Comparison of ENCODE assay signal across 12 cellular contexts in genomic region chr17:10177921-10178788, GRCh38. TPM values are rescaled to one million over a fixed set of nuclear protein-coding genes. Genes with fewer than 3 reads are reported as not detected.
DNase-seq lines count a peak whose midpoint lies in the region; ATAC-seq, FAIRE-seq and TF ChIP-seq lines count a peak whose summit lies in the region.
"Had no signal": no experiment of that assay in that cellular context is flagged by ENCODE, and none has a peak within 500 bp of the region (broad histone marks: within the 10 kb centered on the region; RNA-seq: fewer than 3 reads in every experiment).

No MANE protein-coding gene starts in this region.

- no peak overlapping the region for H3K9ac ChIP-seq in GM12878 (ENCODE audit: control insufficient read depth, insufficient read depth, low read length)

- in situ Hi-C loops in GM12878 (cut with MboI): no loop called here

- TF ChIP-seq CTCF in A549 (IDR thresholded peaks at IDR 0.05): no peak
- TF ChIP-seq CTCF in GM12878 (IDR thresholded peaks at IDR 0.05 in 2 of 3, conservative IDR thresholded peaks at IDR 0.05 in 1 of 3; ENCODE audit: control insufficient read depth in 2 of 3, extremely low read depth in 1 of 3, insufficient read depth in 1 of 3, low read depth in 3 of 3, low read length in 3 of 3): no peak

- TF ChIP-seq POLR2A in A549 (IDR thresholded peaks at IDR 0.05; ENCODE audit: low read length): no peak
- TF ChIP-seq POLR2A in GM12878 (IDR thresholded peaks at IDR 0.05; ENCODE audit: low read depth, low read length): no peak

- no peaks in the 10 kb centered on the region for H4K20me1 ChIP-seq in GM12878 (ENCODE audit: control insufficient read depth, insufficient read depth)

- ATAC-seq in A549: peak; percentile 33 to 40; a peak in 4 of 6 replicates
- ATAC-seq in GM18867 (IDR thresholded peaks at IDR 0.05; ENCODE audit: unreplicated experiment): peak; percentile 25
- peak; percentile 21 for ATAC-seq in GM12878
- no peak for ATAC-seq in GM19023 (IDR thresholded peaks at IDR 0.05; ENCODE audit: unreplicated experiment)
- no peak for ATAC-seq in HG02938 (IDR thresholded peaks at IDR 0.05; ENCODE audit: unreplicated experiment)

- H3K27me3 ChIP-seq in GM12878 (replicated peaks in 1 of 2; ENCODE audit: control insufficient read depth in 2 of 2, insufficient read depth in 2 of 2, low read length in 1 of 2): no peaks in the 10 kb centered on the region; a peak in 1 of 4 replicates
- H3K27me3 ChIP-seq: esophagus muscularis mucosa had no signal

- H3K4me2 ChIP-seq in A549 (no peak overlapping the region), GM12878 (ENCODE audit: control insufficient read depth, insufficient read depth) (no peak overlapping the region)

- WGBS in A549 (ENCODE audit: missing lambda C conversion rate): 36% methylated on average over 13 of the region's 13 CpGs
- WGBS in GM12878 (ENCODE audit: insufficient coverage, insufficient replicate concordance, low lambda C conversion rate, missing lambda C conversion rate): 15% methylated on average over 13 of the region's 13 CpGs

- DNase-seq in A549 (ENCODE audit: low read depth in 1 of 2, low spot score in 1 of 2) (no peak), GM12878 (ENCODE audit: low read depth, low spot score) (no peak), islet precursor cell (peak; percentile 99), HUDEP-2 (lab: John Stamatoyannopoulos, UW; ENCODE audit: unreplicated experiment in 76 of 76) (no peak), SW480 (ENCODE audit: low spot score) (no peak)
- DNase-seq: kidney glomerular epithelial cell, MM.1S, NCI-H446 had no signal

- SMC1A ChIA-PET in GM12878 (lab: Charles Lee; ENCODE audit: uncharacterized antibody, unreplicated experiment): no interaction called here

- H3K4me1 ChIP-seq in A549 (no peaks in the 10 kb centered on the region), GM12878 (ENCODE audit: control insufficient read depth, insufficient read depth, low read length) (no peaks in the 10 kb centered on the region; the same call in 1 of the 2 replicates)

- no peak for TF ChIP-seq RAD21 in A549 (conservative IDR thresholded peaks at IDR 0.05 in 1 of 2, IDR thresholded peaks at IDR 0.05 in 1 of 2)
- no peak for TF ChIP-seq RAD21 in GM12878 (IDR thresholded peaks at IDR 0.05; ENCODE audit: insufficient read depth, low read depth, low read length)

- TF ChIP-seq EP300 in A549 (IDR thresholded peaks at IDR 0.05): no peak
- TF ChIP-seq EP300 in GM12878 (IDR thresholded peaks at IDR 0.05; ENCODE audit: borderline replicate concordance in 1 of 2, control insufficient read depth in 1 of 2, low read depth in 2 of 2, low read length in 2 of 2): no peak

- H3K27ac ChIP-seq in A549 (no peak overlapping the region), GM12878 (ENCODE audit: control insufficient read depth, insufficient read depth) (no peak overlapping the region)
- H3K27ac ChIP-seq: esophagus muscularis mucosa had no signal

- H3K4me3 ChIP-seq in A549: no peak overlapping the region
- H3K4me3 ChIP-seq in GM12878: no peak overlapping the region
- H3K4me3 ChIP-seq: esophagus muscularis mucosa had no signal

- no peaks in the 10 kb centered on the region for H3K9me3 ChIP-seq in A549
- no peaks in the 10 kb centered on the region for H3K9me3 ChIP-seq in GM12878 (replicated peaks; ENCODE audit: control insufficient read depth, insufficient read depth, low read length)
- H3K9me3 ChIP-seq: esophagus muscularis mucosa had no signal

- H3K79me2 ChIP-seq in GM12878 (ENCODE audit: control insufficient read depth, insufficient read depth, low read length): no peaks in the 10 kb centered on the region

- no peak overlapping the region for H2AFZ ChIP-seq in GM12878 (ENCODE audit: control insufficient read depth, low read depth, low read length)

- no peaks in the 10 kb centered on the region for H3K36me3 ChIP-seq in GM12878 (ENCODE audit: control insufficient read depth in 2 of 2, insufficient read depth in 2 of 2, low read length in 1 of 2)
- H3K36me3 ChIP-seq: esophagus muscularis mucosa had no signal

- intact Hi-C loops in GM12878 (cut with micrococcal nuclease; ENCODE audit: unreplicated experiment): no loop called here

- RAD21 ChIA-PET in GM12878 (lab: Charles Lee; ENCODE audit: unreplicated experiment): no interaction called here

- no TSS peak for BruUV-seq in GM12878 (replicated peaks; lab: Mats Ljungman, UMichigan)

- FAIRE-seq in A549 (lab: Jason Lieb, UNC) (no peak), GM12878 (lab: Jason Lieb, UNC) (no peak)

- CTCF ChIA-PET in A549 (lab: Yijun Ruan, JAX): interaction anchor here (1.3 kb wide), 1 partner anchor 559 kb away, joined by 3 read pairs; no protein-coding TSS in a partner anchor
- CTCF ChIA-PET in GM12878 (lab: Yijun Ruan, JAX): no interaction called here

- POLR2A ChIA-PET in A549 (lab: Yijun Ruan, JAX): no interaction called here
- POLR2A ChIA-PET in GM12878 (lab: Charles Lee): no interaction called here

TF ChIP-seq in A549, 52 proteins besides CTCF, POLR2A, EP300 and RAD21:
- no peak for TF ChIP-seq SMC3 (IDR thresholded peaks at IDR 0.05)
- TF ChIP-seq MAFK (IDR thresholded peaks at IDR 0.05; ENCODE audit: partially characterized antibody): peak; percentile 21

TF ChIP-seq in GM12878, 131 proteins besides CTCF, POLR2A, EP300 and RAD21:
- TF ChIP-seq NR2C2 (IDR thresholded peaks at IDR 0.05; ENCODE audit: borderline replicate concordance, control insufficient read depth, insufficient read length, low read depth) (no peak), ZNF274 (IDR thresholded peaks at IDR 0.05; ENCODE audit: insufficient read depth, insufficient read length) (no peak), EZH2 (IDR thresholded peaks at IDR 0.05; ENCODE audit: borderline replicate concordance, control insufficient read depth, low read depth, low read length) (no peak), CBX5 (IDR thresholded peaks at IDR 0.05; ENCODE audit: low read depth) (no peak), SRF (IDR thresholded peaks at IDR 0.05; ENCODE audit: low read depth in 2 of 2, low read length in 2 of 2) (no peak), POLR2AphosphoS5 (IDR thresholded peaks at IDR 0.05; ENCODE audit: low read length) (no peak), ESRRA (IDR thresholded peaks at IDR 0.05; ENCODE audit: low read length) (no peak), TARDBP (IDR thresholded peaks at IDR 0.05; ENCODE audit: borderline replicate concordance) (no peak), FOS (IDR thresholded peaks at IDR 0.05; ENCODE audit: borderline replicate concordance, extremely low read depth, insufficient read length) (no peak), BRCA1 (IDR thresholded peaks at IDR 0.05; ENCODE audit: low read depth, low read length) (no peak), IRF5 (IDR thresholded peaks at IDR 0.05; ENCODE audit: borderline replicate concordance) (no peak), MEF2B (IDR thresholded peaks at IDR 0.05; ENCODE audit: partially characterized antibody, poor library complexity, severe bottlenecking) (no peak)

RNA-seq across cellular contexts. Expression of gene GAS7, which starts 20.3 kb away (rescaled TPM):
- polyA plus RNA-seq in A549 (2011; rRNA removed) (1.5 and 1.6 TPM in 2 replicates), A549 (2017; fragmentation: RNase III; extraction: RNeasy Plus Mini Kit Qiagen cat#74134 plus additional on column Dnase treatment) (1.2 to 1.4 TPM (median 1.3 TPM) in 3 replicates), GM12878 (2011; rRNA removed) (27.2 and 30.2 TPM in 2 replicates), GM12878 (2014; fragmentation: Illumina TruSeq; extraction: Trizol) (28.7 and 34.1 TPM in 2 replicates), GM12878 (2014; fragmentation: Nextera tagmentation; extraction: Ambion mirVana) (1 to 10 TPM; 2.3 to 2.9 TPM), GM12878 (2014; rRNA removed) (26.2 and 26.5 TPM in 2 replicates), GM12878 (2016; fragmentation: Nextera tagmentation; extraction: Ambion mirVana) (10 to 100 TPM; 19.3 to 20.9 TPM)
- 1.3 and 1.7 TPM in 2 replicates for polyA plus RNA-seq in A549 (2012; cell fraction: cytosol; rRNA removed)
- 0.62 and 1.3 TPM in 2 replicates for polyA plus RNA-seq in A549 (2012; cell fraction: nucleus; rRNA removed)
- polyA minus RNA-seq in A549 (2011; rRNA and poly(A)+ RNA removed): 1.2 and 1.6 TPM in 2 replicates
- total RNA-seq in GM12878 (2013; cell fraction: nucleolus; rRNA removed): 0.27 and 0.33 TPM in 2 replicates
- total RNA-seq in GM12878 (2014; rRNA removed) (19.9 and 25.0 TPM in 2 replicates), GM12878 (2014; rRNA removed; fragmentation: Illumina TruSeq; extraction: Trizol) (23.1 and 26.0 TPM in 2 replicates), GM12878 (2021) (53.4 and 57.0 TPM in 2 replicates)
- 2.3 TPM for polyA plus RNA-seq in GM12878 (2011; ENCODE audit: low read depth)
- polyA plus RNA-seq in GM12878 (2011; cell fraction: cytosol; rRNA removed): 30.5 and 31.0 TPM in 2 replicates
- 24.5 and 33.4 TPM in 2 replicates for polyA plus RNA-seq in GM12878 (2011; cell fraction: nucleus; rRNA removed)
- 4.4 and 7.7 TPM in 2 replicates for polyA plus RNA-seq in GM12878 (2012)
- 29.4 and 43.3 TPM in 2 replicates for polyA minus RNA-seq in GM12878 (2011; rRNA and poly(A)+ RNA removed)
- 12.8 and 14.9 TPM in 2 replicates for polyA minus RNA-seq in GM12878 (2011; cell fraction: cytosol; rRNA and poly(A)+ RNA removed)
- polyA minus RNA-seq in GM12878 (2011; cell fraction: nucleus; rRNA and poly(A)+ RNA removed): 13.3 and 24.4 TPM in 2 replicates

Comparison
In these comparisons a context has a peak if more than half of its experiments do, and no peak if none do; other contexts are left out.
1. ATAC-seq: peak in A549 (2 of 2), GM18867 (single experiment) and GM12878 (single experiment); none in GM19023 (single experiment) and HG02938 (single experiment).